Comparison of ENCODE assay signal across 18 cellular contexts in genomic region chr4:78737020-78737419, GRCh38.
DNase-seq lines count a peak whose midpoint lies in the region; ATAC-seq, FAIRE-seq and TF ChIP-seq lines count a peak whose summit lies in the region.
"Had no signal": no experiment of that assay in that cellular context is flagged by ENCODE, and none has a peak within 500 bp of the region (broad histone marks: within the 10 kb centered on the region; RNA-seq: fewer than 3 reads in every experiment).

No MANE protein-coding gene starts in this region.

- H3K36me3 Mint-ChIP-seq in dendritic cell treated with granulocyte-macrophage colony-stimulating factor and Interleukin-4, amounts not matched to agents 40 ng/mL and 50 ng/mL, for 4 days (ENCODE audit: low read depth), result no peaks in the 10 kb centered on the region
- H3K36me3 Mint-ChIP-seq: CD4-positive, CD25-positive, alpha-beta regulatory T cell; mesothelial cell of epicardium had no signal

- H3K27ac Mint-ChIP-seq in dendritic cell treated with granulocyte-macrophage colony-stimulating factor and Interleukin-4, amounts not matched to agents 40 ng/mL and 50 ng/mL, for 4 days, result peak overlapping the region; percentile 43
- H3K27ac Mint-ChIP-seq: mesothelial cell of epicardium had no signal

- CTCF ChIA-PET in RWPE1 (lab: Yijun Ruan, JAX), result no interaction called here

- H3K27ac ChIP-seq in RWPE1, result no peak overlapping the region
- H3K27ac ChIP-seq: epithelial cell of prostate, KMS-11, SJSA1 had no signal

- no peaks in the 10 kb centered on the region for H3K27me3 Mint-ChIP-seq in dendritic cell treated with granulocyte-macrophage colony-stimulating factor and Interleukin-4, amounts not matched to agents 40 ng/mL and 50 ng/mL, for 4 days

- POLR2A ChIA-PET in RWPE1 (lab: Yijun Ruan, JAX; ENCODE audit: low non-redundant PET), result no interaction called here

- peak; percentile 51 for FAIRE-seq in GM18507 (lab: Jason Lieb, UNC)
- FAIRE-seq: bronchial epithelial cell had no signal

- intact Hi-C loops in dendritic cell treated with granulocyte-macrophage colony-stimulating factor and Interleukin-4, amounts not matched to agents 40 ng/mL and 50 ng/mL, for 4 days (cut with micrococcal nuclease), result no loop called here

- no peak for TF ChIP-seq CTCF in RWPE1 (conservative IDR thresholded peaks at IDR 0.05; ENCODE audit: low read depth)

- DNase-seq in GM18507 (ENCODE audit: extremely low spot score, insufficient read length, low read depth) (no peak), RWPE1 (ENCODE audit: low spot score) (no peak), DMS153 (lab: John Stamatoyannopoulos, UW) (no peak), NCI-H2029 (lab: John Stamatoyannopoulos, UW) (no peak)
- DNase-seq: activated CD4-positive, alpha-beta T cell treated with anti-CD3 and anti-CD28 coated beads for 1 hour; activated effector memory CD4-positive, alpha-beta T cell treated with anti-CD3 and anti-CD28 coated beads, Interleukin-2, amount 50 U/mL, for 16 hours; CD4-positive, CD25-positive, alpha-beta regulatory T cell; stimulated activated CD4-positive, alpha-beta T cell treated with anti-CD3 and anti-CD28 coated beads, Interleukin-4, amount 100 ng/mL, for 1 hour had no signal

- no peak overlapping the region for H3K4me3 Mint-ChIP-seq in dendritic cell treated with granulocyte-macrophage colony-stimulating factor and Interleukin-4, amounts not matched to agents 40 ng/mL and 50 ng/mL, for 4 days
- H3K4me3 Mint-ChIP-seq: CD4-positive, CD25-positive, alpha-beta regulatory T cell; mesothelial cell of epicardium had no signal

- H3K4me1 Mint-ChIP-seq in dendritic cell treated with granulocyte-macrophage colony-stimulating factor and Interleukin-4, amounts not matched to agents 40 ng/mL and 50 ng/mL, for 4 days (ENCODE audit: low read depth), result peaks cover 41% of the 10 kb centered on the region
- H3K4me1 Mint-ChIP-seq: CD4-positive, CD25-positive, alpha-beta regulatory T cell; mesothelial cell of epicardium had no signal

- ATAC-seq in GM21526 (IDR thresholded peaks at IDR 0.05; ENCODE audit: low FRiP score, unreplicated experiment) (peak; percentile 47), HG03342 (IDR thresholded peaks at IDR 0.05; ENCODE audit: unreplicated experiment) (peak; percentile 43), GM19035 (IDR thresholded peaks at IDR 0.05; ENCODE audit: unreplicated experiment) (no peak)
- ATAC-seq: HCT116 had no signal

- no peaks in the 10 kb centered on the region for H3K9me3 Mint-ChIP-seq in dendritic cell treated with granulocyte-macrophage colony-stimulating factor and Interleukin-4, amounts not matched to agents 40 ng/mL and 50 ng/mL, for 4 days
- H3K9me3 Mint-ChIP-seq: CD4-positive, CD25-positive, alpha-beta regulatory T cell; mesothelial cell of epicardium had no signal
